In the genomic region with DNA sequence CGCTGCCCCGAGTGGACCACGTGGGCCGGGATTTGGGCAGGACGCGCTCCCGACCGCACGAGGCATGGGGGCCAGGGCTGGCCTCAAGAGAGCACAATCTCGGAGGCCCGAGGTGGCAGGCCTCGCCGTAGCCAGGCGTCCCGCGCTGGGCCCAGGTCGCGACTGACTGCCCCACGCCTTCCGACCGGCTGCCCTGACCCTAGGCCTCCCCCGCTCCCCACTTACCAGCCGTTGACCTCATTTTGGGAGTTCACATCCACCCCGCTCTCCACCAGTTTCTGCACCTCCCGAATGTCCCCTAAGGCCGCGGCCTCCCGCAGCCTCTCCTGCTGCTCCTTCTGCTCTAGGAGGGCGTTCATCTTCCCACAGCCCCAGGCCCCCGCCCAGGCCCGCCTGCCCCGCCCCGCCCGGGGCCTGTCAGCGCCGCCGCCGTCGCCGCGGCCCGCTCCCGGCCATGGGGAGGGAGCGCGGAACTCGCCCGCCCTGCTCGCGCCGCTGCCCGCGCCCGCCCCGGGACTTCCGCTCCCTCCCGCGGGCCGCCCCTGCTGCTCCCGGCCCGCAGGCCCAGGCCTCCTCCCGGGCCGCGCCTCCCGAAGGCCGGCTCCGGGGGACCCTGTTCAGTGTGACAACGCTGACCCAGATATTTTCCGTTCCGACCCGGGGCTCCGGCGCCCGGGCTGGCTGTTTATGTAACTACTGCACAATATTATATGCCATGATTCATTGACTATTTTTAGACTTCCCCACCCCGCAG, we compare ENCODE assay signal across 8 cellular contexts. TPM values are rescaled to one million over a fixed set of nuclear protein-coding genes. Genes with fewer than 3 reads are reported as not detected.
DNase-seq lines count a peak whose midpoint lies in the region; ATAC-seq and TF ChIP-seq lines count a peak whose summit lies in the region.

Gene ANKRD40, minus strand, starts transcription at position 619 of the 754 bp plus-strand sequence. Its CDS starts 260 bp downstream, at position 359.

- peak within 1 kb of the TSS; percentile 96 for H3K4me3 Mint-ChIP-seq in T-helper 1 cell treated with Interleukin-12 subunit alpha and Interleukin-12 subunit beta and Interleukin-4 antibody, amounts not matched to agents 30 μg/mL and 1 μg/mL, for 36 hours

- DNase-seq in NCI-H1694 (lab: John Stamatoyannopoulos, UW) (peak; percentile 95), amniotic stem cell (lab: John Stamatoyannopoulos, UW) (peak; percentile 83), left ventricle myocardium inferior (peak; percentile 90), prostate gland (ENCODE audit: low spot score) (peak; percentile 85)

- TF ChIP-seq POLR2A in prostate gland (IDR thresholded peaks at IDR 0.05): peak; percentile 53

- H3K9me3 ChIP-seq in left ventricle myocardium inferior (replicated peaks) (no peaks in the 10 kb centered on the region), prostate gland (no peaks in the 10 kb centered on the region)

- intact Hi-C loops in left ventricle myocardium inferior (cut with micrococcal nuclease) (no loop called here), prostate gland (cut with DNase I) (no loop called here)

- peaks cover 6% of the 10 kb centered on the region for H3K27me3 Mint-ChIP-seq in T-helper 1 cell treated with Interleukin-12 subunit alpha and Interleukin-12 subunit beta and Interleukin-4 antibody, amounts not matched to agents 30 μg/mL and 1 μg/mL, for 36 hours (ENCODE audit: low read depth)

- no peaks in the 10 kb centered on the region for H3K27me3 ChIP-seq in left ventricle myocardium inferior (ENCODE audit: low read depth)
- no peaks in the 10 kb centered on the region for H3K27me3 ChIP-seq in prostate gland (replicated peaks; ENCODE audit: insufficient read depth)

- H3K9me3 Mint-ChIP-seq in T-helper 1 cell treated with Interleukin-12 subunit alpha and Interleukin-12 subunit beta and Interleukin-4 antibody, amounts not matched to agents 30 μg/mL and 1 μg/mL, for 36 hours: no peaks in the 10 kb centered on the region

- H3K27ac ChIP-seq in left ventricle myocardium inferior (replicated peaks) (peak within 1 kb of the TSS; percentile 97), prostate gland (peak within 1 kb of the TSS; percentile 89 to 93), urinary bladder (ENCODE audit: low read depth) (peak within 1 kb of the TSS; percentile 98)

- under 1% methylated on average over 64 of the region's 74 CpGs for WGBS in prostate gland
- WGBS in urinary bladder: under 1% methylated on average over 74 of the region's 74 CpGs

- no peak for TF ChIP-seq CTCF in left ventricle myocardium inferior (IDR thresholded peaks at IDR 0.05; ENCODE audit: borderline replicate concordance)
- TF ChIP-seq CTCF in prostate gland (IDR thresholded peaks at IDR 0.05): peak in 1 of 4 experiments; percentile 9

- H3K36me3 Mint-ChIP-seq in T-helper 1 cell treated with Interleukin-12 subunit alpha and Interleukin-12 subunit beta and Interleukin-4 antibody, amounts not matched to agents 30 μg/mL and 1 μg/mL, for 36 hours (ENCODE audit: low read depth): peaks cover 11% of the 10 kb centered on the region

- H3K4me3 ChIP-seq in left ventricle myocardium inferior (peak within 1 kb of the TSS; percentile 88), prostate gland (peak within 1 kb of the TSS; percentile 63 to 70), urinary bladder (ENCODE audit: low read depth, low read length) (peak within 1 kb of the TSS; percentile 78)

- H3K36me3 ChIP-seq in left ventricle myocardium inferior (peaks cover 14% of the 10 kb centered on the region), prostate gland (no peaks in the 10 kb centered on the region), urinary bladder (ENCODE audit: insufficient read depth) (no peaks in the 10 kb centered on the region)

- peaks cover 24% of the 10 kb centered on the region for H3K4me1 Mint-ChIP-seq in T-helper 1 cell treated with Interleukin-12 subunit alpha and Interleukin-12 subunit beta and Interleukin-4 antibody, amounts not matched to agents 30 μg/mL and 1 μg/mL, for 36 hours (ENCODE audit: low read depth)

- peak; percentile 81 for ATAC-seq in GM18498 (IDR thresholded peaks at IDR 0.05; ENCODE audit: unreplicated experiment)
- peak; percentile 71 for ATAC-seq in HG02885 (IDR thresholded peaks at IDR 0.05; ENCODE audit: poor library complexity, unreplicated experiment)

- H3K27ac Mint-ChIP-seq in T-helper 1 cell treated with Interleukin-12 subunit alpha and Interleukin-12 subunit beta and Interleukin-4 antibody, amounts not matched to agents 30 μg/mL and 1 μg/mL, for 36 hours: peak within 1 kb of the TSS; percentile 96

- H3K4me1 ChIP-seq in left ventricle myocardium inferior (peaks cover 70% of the 10 kb centered on the region), prostate gland (replicated peaks) (peaks cover 10% of the 10 kb centered on the region), urinary bladder (ENCODE audit: insufficient read depth) (peaks cover 6% of the 10 kb centered on the region)

RNA-seq across cellular contexts. Expression of gene ANKRD40, which starts in this region (rescaled TPM):
- total RNA-seq in left ventricle myocardium inferior: 53.1 TPM
- 10 to 100 TPM; 31.2 to 36.0 TPM for total RNA-seq in prostate gland
- 37.6 TPM for total RNA-seq in urinary bladder
- polyA plus RNA-seq in urinary bladder: 34.0 TPM

Comparison
In these comparisons a context has a peak if more than half of its experiments do, and no peak if none do; other contexts are left out.
1. Peak in every context shown above with its lines: DNase-seq, ATAC-seq, H3K4me3 ChIP-seq and H3K27ac ChIP-seq.